In the genomic region with DNA sequence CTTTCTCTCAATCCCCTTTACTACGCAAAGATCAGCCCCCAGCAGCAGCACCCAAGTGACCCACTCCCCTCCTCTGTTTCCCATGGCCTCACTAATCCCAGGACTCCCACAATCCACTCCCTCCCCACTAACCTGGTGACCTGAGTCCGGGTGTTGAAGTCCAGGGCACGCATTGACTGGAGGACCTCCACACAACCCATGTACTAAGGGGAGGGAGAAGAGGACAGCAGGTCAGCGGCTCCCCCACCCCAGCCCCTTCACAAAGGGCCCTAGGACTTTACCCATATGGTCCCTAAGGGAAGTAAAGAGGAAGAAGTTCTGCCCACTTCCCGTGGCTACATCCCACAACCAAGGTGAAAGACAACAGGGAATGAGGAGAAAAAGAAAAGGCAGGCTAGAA, we compare ENCODE assay signal across 10 cellular contexts. TPM values are rescaled to one million over a fixed set of nuclear protein-coding genes. Genes with fewer than 3 reads are reported as not detected.
DNase-seq lines count a peak whose midpoint lies in the region; ATAC-seq and TF ChIP-seq lines count a peak whose summit lies in the region.
"Had no signal": no experiment of that assay in that cellular context is flagged by ENCODE, and none has a peak within 500 bp of the region (broad histone marks: within the 10 kb centered on the region; RNA-seq: fewer than 3 reads in every experiment).

No MANE protein-coding gene starts in this region.

- WGBS in heart right ventricle, 2 donors, result 58 to 59% methylated on average over 5 of the region's 5 CpGs
- 22% methylated on average over 3 of the region's 5 CpGs; no CpG with 5 or more reads in 1 of the 2 experiments for WGBS in mesodermal cell (ENCODE audit: insufficient coverage in 2 of 2), 2 experiments

- H3K4me3 ChIP-seq in heart right ventricle, result peak overlapping the region in 7 of 10 donors; percentile 34 to 89 (median 57)
- peak overlapping the region; percentile 76 to 85 for H3K4me3 ChIP-seq in cardiac fibroblast (replicated peaks in 1 of 2; ENCODE audit: low read depth in 2 of 2, low read length in 2 of 2)
- H3K4me3 ChIP-seq in mesodermal cell (ENCODE audit: extremely low read depth, insufficient read depth, low read length, poor library complexity, severe bottlenecking), result peak overlapping the region; percentile 69
- H3K4me3 ChIP-seq in upper lobe of right lung, result peak overlapping the region; percentile 63

- DNase-seq in heart right ventricle (no peak), cardiac septum (ENCODE audit: low spot score) (no peak), cardiac fibroblast (ENCODE audit: low read depth in 2 of 2) (no peak), upper lobe of right lung (no peak), HT-29 (ENCODE audit: low spot score) (no peak), Ammon's horn (ENCODE audit: low spot score) (no peak)
- DNase-seq: DMS153, MV-4-11 had no signal

- H3K27ac ChIP-seq in heart right ventricle (peak overlapping the region in 9 of 10 donors; percentile 8 to 100 (median 96)), mesodermal cell (ENCODE audit: low read depth, low read length, severe bottlenecking) (no peak overlapping the region), upper lobe of right lung (peak overlapping the region; percentile 93)

- H3K36me3 ChIP-seq in heart right ventricle (peaks cover 0 to 52% (median 40%) of the 10 kb centered on the region in 9 donors), mesodermal cell (ENCODE audit: control insufficient read depth, insufficient read depth, low read length) (peaks cover 56% of the 10 kb centered on the region), upper lobe of right lung (peaks cover 47% of the 10 kb centered on the region)

- ATAC-seq in heart right ventricle (no peak), upper lobe of right lung (no peak), HG02970 (IDR thresholded peaks at IDR 0.05; ENCODE audit: low FRiP score, unreplicated experiment) (no peak)

- H3K27me3 ChIP-seq in heart right ventricle (no peaks in the 10 kb centered on the region), upper lobe of right lung (no peaks in the 10 kb centered on the region)

- H3K4me1 ChIP-seq in heart right ventricle (peaks cover 28 to 72% (median 69%) of the 10 kb centered on the region in 9 donors), mesodermal cell (ENCODE audit: control insufficient read depth, insufficient read depth, low read length, poor library complexity, severe bottlenecking) (peaks cover 20% of the 10 kb centered on the region), upper lobe of right lung (peaks cover 48% of the 10 kb centered on the region)

- no peak for TF ChIP-seq CTCF in heart right ventricle (IDR thresholded peaks at IDR 0.05)
- TF ChIP-seq CTCF in cardiac fibroblast (IDR thresholded peaks at IDR 0.05; ENCODE audit: low read depth, low read length), result no peak
- no peak for TF ChIP-seq CTCF in upper lobe of right lung (IDR thresholded peaks at IDR 0.05)

- intact Hi-C loops in heart right ventricle (cut with DNase I) (loop anchor here in 1 of 10 donors (5.0 kb wide), 1 partner anchor 48 kb away; no protein-coding TSS in a partner anchor), cardiac septum (cut with DNase I) (no loop called here), upper lobe of right lung (cut with DNase I) (no loop called here)

- H3K9me3 ChIP-seq in heart right ventricle (no peaks in the 10 kb centered on the region), mesodermal cell (ENCODE audit: control insufficient read depth, low read length) (no peaks in the 10 kb centered on the region), upper lobe of right lung (no peaks in the 10 kb centered on the region)

RNA-seq across cellular contexts. Expression of a gene that starts 1.3 kb away (rescaled TPM):
- total RNA-seq in heart right ventricle (10 to 100 TPM; 42.6 to 95.7 (median 57.8) TPM), cardiac septum (70.5 TPM), upper lobe of right lung (120 TPM)
- polyA plus RNA-seq in heart right ventricle, result 10 to 100 TPM; 35.6 to 58.3 TPM
- polyA plus RNA-seq in mesodermal cell (2013, experiment 1 of 2), result 288 TPM
- polyA plus RNA-seq in mesodermal cell (2013, experiment 2 of 2), result 227 TPM
- total RNA-seq in HT-29 (2014; rRNA removed; shearing (Covaris generic)), result 112 and 120 TPM in 2 replicates

RNA-seq across cellular contexts. Expression of a gene that starts 5.2 kb away (rescaled TPM):
- total RNA-seq in heart right ventricle (10 to 100 TPM; 10.9 to 30.9 (median 17.5) TPM), cardiac septum (16.0 TPM), upper lobe of right lung (27.0 TPM)
- 10 to 100 TPM in 1 of 2 donors, 1 to 10 TPM in 1; 4.6 to 36.7 TPM for polyA plus RNA-seq in heart right ventricle
- 298 TPM for polyA plus RNA-seq in mesodermal cell (2013, experiment 1 of 2)
- polyA plus RNA-seq in mesodermal cell (2013, experiment 2 of 2), result 280 TPM
- total RNA-seq in HT-29 (2014; rRNA removed; shearing (Covaris generic)), result 189 and 196 TPM in 2 replicates

RNA-seq across cellular contexts. Expression of a gene that starts 7.7 kb away (rescaled TPM):
- total RNA-seq in heart right ventricle, result 10 to 100 TPM in 9 of 10 donors, 1 to 10 TPM in 1; 8.8 to 18.0 (median 13.9) TPM
- 10 to 100 TPM; 11.9 to 12.1 TPM for polyA plus RNA-seq in heart right ventricle
- 16.9 TPM for total RNA-seq in cardiac septum
- 24.8 TPM for polyA plus RNA-seq in mesodermal cell (2013, experiment 1 of 2)
- 21.1 TPM for polyA plus RNA-seq in mesodermal cell (2013, experiment 2 of 2)
- 27.0 TPM for total RNA-seq in upper lobe of right lung
- 36.3 and 43.4 TPM in 2 replicates for total RNA-seq in HT-29 (2014; rRNA removed; shearing (Covaris generic))

RNA-seq across cellular contexts. Expression of a gene that starts 13.3 kb away (rescaled TPM):
- total RNA-seq in heart right ventricle (10 to 100 TPM; 38.3 to 75.0 (median 48.8) TPM), cardiac septum (49.1 TPM), upper lobe of right lung (75.7 TPM)
- polyA plus RNA-seq in heart right ventricle, result 10 to 100 TPM; 25.4 to 33.0 TPM
- polyA plus RNA-seq in mesodermal cell (2013, experiment 1 of 2), result 62.4 TPM
- polyA plus RNA-seq in mesodermal cell (2013, experiment 2 of 2), result 52.6 TPM
- total RNA-seq in HT-29 (2014; rRNA removed; shearing (Covaris generic)), result 33.3 and 42.5 TPM in 2 replicates

RNA-seq across cellular contexts. Expression of a gene that starts 13.9 kb away (rescaled TPM):
- 10 to 100 TPM; 20.1 to 36.8 (median 24.1) TPM for total RNA-seq in heart right ventricle
- 10 to 100 TPM; 25.1 to 41.6 TPM for polyA plus RNA-seq in heart right ventricle
- total RNA-seq in cardiac septum, result 22.2 TPM
- 31.7 TPM for polyA plus RNA-seq in mesodermal cell (2013, experiment 1 of 2)
- polyA plus RNA-seq in mesodermal cell (2013, experiment 2 of 2), result 28.5 TPM
- total RNA-seq in upper lobe of right lung, result 29.0 TPM
- 83.1 and 85.5 TPM in 2 replicates for total RNA-seq in HT-29 (2014; rRNA removed; shearing (Covaris generic))
